ENCODE assay signal across 29 cellular contexts in the genomic region with DNA sequence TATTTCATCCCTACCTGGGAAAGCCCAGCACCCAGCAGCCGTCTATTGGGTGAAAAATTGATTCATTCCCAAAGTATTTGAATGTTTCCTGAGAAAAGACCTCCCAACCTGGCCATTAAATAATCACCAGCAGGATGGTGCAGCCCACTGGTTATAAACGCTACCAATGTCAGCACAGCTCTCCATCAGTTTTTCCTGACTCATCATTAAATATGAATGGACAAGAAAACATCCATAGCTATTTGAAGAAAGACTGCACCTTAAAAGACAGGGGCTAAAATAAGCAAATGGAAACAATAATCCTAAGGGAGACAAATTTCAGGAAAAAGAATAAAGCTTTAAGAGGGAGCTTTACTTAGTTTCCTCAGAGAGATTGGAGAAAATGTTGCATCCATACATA.
"Had no signal": no experiment of that assay in that cellular context is flagged by ENCODE, and none has a peak within 500 bp of the region (broad histone marks: within the 10 kb centered on the region; RNA-seq: fewer than 3 reads in every experiment).

No MANE protein-coding gene starts in this region.

- H3K4me3 Mint-ChIP-seq: naive thymus-derived CD8-positive, alpha-beta T cell; natural killer cell treated with Interleukin-12 subunit alpha and Interleukin-12 subunit beta and Interleukin-15 and Interleukin-18, amount 100 ng/mL, for 72 hours; nephron progenitor cell; neural crest cell; stimulated activated memory B cell treated with anti-CD40 and anti-IgM and Interleukin-4, amounts not matched to agents 10 μg/mL and 1 μg/mL and 100 μg/mL, for 72 hours; stimulated activated naive CD8-positive, alpha-beta T cell treated with anti-CD3 and anti-CD28 coated beads, Interleukin-15, Interleukin-2, amounts not matched to agents 100 ng/mL and 50 ng/mL, for 24 hours had no signal

- H3K9me3 Mint-ChIP-seq: natural killer cell treated with Interleukin-12 subunit alpha and Interleukin-12 subunit beta and Interleukin-15 and Interleukin-18, amount 100 ng/mL, for 72 hours had no signal

- H3K4me1 Mint-ChIP-seq: naive thymus-derived CD8-positive, alpha-beta T cell; neural crest cell; stimulated activated memory B cell treated with anti-CD40 and anti-IgM and Interleukin-4, amounts not matched to agents 10 μg/mL and 1 μg/mL and 100 μg/mL, for 72 hours had no signal

- DNase-seq: naive thymus-derived CD8-positive, alpha-beta T cell; nephron progenitor cell; nucleus accumbens; pancreas; right cardiac atrium; spleen; stimulated activated CD4-positive, alpha-beta T cell treated with anti-CD3 and anti-CD28 coated beads, Interleukin-12 subunit alpha, Interleukin-12 subunit beta, amount 100 ng/mL, for 4 hours; stimulated activated CD4-positive, alpha-beta T cell treated with anti-CD3 and anti-CD28 coated beads, Interleukin-1b, Interleukin-23, amount 100 ng/mL, for 48 hours; stimulated activated CD4-positive, alpha-beta T cell treated with anti-CD3 and anti-CD28 coated beads, Interleukin-4, amount 100 ng/mL, for 1 hour; stimulated activated CD4-positive, alpha-beta T cell treated with anti-CD3 and anti-CD28 coated beads, Interleukin-4, amount 100 ng/mL, for 4 hours; stimulated activated CD8-positive, alpha-beta memory T cell treated with anti-CD3 and anti-CD28 coated beads, Interleukin-4, amount 100 ng/mL, for 48 hours; stimulated activated naive CD4-positive, alpha-beta T cell; stomach; thyroid gland; trophoblast cell; upper lobe of left lung had no signal

- H3K27me3 ChIP-seq: neutrophil, pancreas, spleen, stomach, thyroid gland, tibial nerve, upper lobe of left lung, vagina had no signal

- H3K4me3 ChIP-seq: pancreas, prostate gland, skin epidermis, smooth muscle cell, spleen, stomach, thoracic aorta, thyroid gland, tibial nerve, upper lobe of left lung, vagina had no signal

- H3K36me3 ChIP-seq: neutrophil, pancreas, prostate gland, stomach, thoracic aorta, thyroid gland, upper lobe of left lung, vagina had no signal

- ATAC-seq: naive thymus-derived CD8-positive, alpha-beta T cell; natural killer cell treated with Interleukin-12 subunit alpha and Interleukin-12 subunit beta and Interleukin-15 and Interleukin-18, amount 100 ng/mL, for 72 hours; pancreas; right cardiac atrium; sciatic nerve; stimulated activated memory B cell treated with anti-CD40 and anti-IgM and Interleukin-4, amounts not matched to agents 10 μg/mL and 1 μg/mL and 100 μg/mL, for 72 hours had no signal

- H3K4me2 ChIP-seq: smooth muscle cell had no signal

- H3K27ac ChIP-seq: neutrophil, pancreas, prostate gland, skin epidermis, spleen, stomach, thoracic aorta, thyroid gland, tibial nerve, upper lobe of left lung, vagina had no signal

- H3K27ac Mint-ChIP-seq: naive thymus-derived CD8-positive, alpha-beta T cell; natural killer cell treated with Interleukin-12 subunit alpha and Interleukin-12 subunit beta and Interleukin-15 and Interleukin-18, amount 100 ng/mL, for 72 hours; nephron progenitor cell; stimulated activated memory B cell treated with anti-CD40 and anti-IgM and Interleukin-4, amounts not matched to agents 10 μg/mL and 1 μg/mL and 100 μg/mL, for 72 hours; stimulated activated naive CD8-positive, alpha-beta T cell treated with anti-CD3 and anti-CD28 coated beads, Interleukin-15, Interleukin-2, amounts not matched to agents 100 ng/mL and 50 ng/mL, for 24 hours had no signal

- H3K4me1 ChIP-seq: pancreas, prostate gland, spleen, stomach, thyroid gland, tibial nerve, upper lobe of left lung had no signal

- H3K9me3 ChIP-seq: neutrophil, pancreas, prostate gland, stomach, thoracic aorta, thyroid gland, tibial nerve, upper lobe of left lung, vagina had no signal

- H3K27me3 Mint-ChIP-seq: natural killer cell treated with Interleukin-12 subunit alpha and Interleukin-12 subunit beta and Interleukin-15 and Interleukin-18, amount 100 ng/mL, for 72 hours; stimulated activated memory B cell treated with anti-CD40 and anti-IgM and Interleukin-4, amounts not matched to agents 10 μg/mL and 1 μg/mL and 100 μg/mL, for 72 hours had no signal

- FAIRE-seq: pancreas, urothelium cell line had no signal
